ENCODE assay signal across 18 cellular contexts in genomic region chr14:53444677-53445312, GRCh38.
DNase-seq lines count a peak whose midpoint lies in the region; ATAC-seq, FAIRE-seq and TF ChIP-seq lines count a peak whose summit lies in the region.
"Had no signal": no experiment of that assay in that cellular context is flagged by ENCODE, and none has a peak within 500 bp of the region (broad histone marks: within the 10 kb centered on the region; RNA-seq: fewer than 3 reads in every experiment).

No MANE protein-coding gene starts in this region.

- no peaks in the 10 kb centered on the region for H3K27me3 ChIP-seq in mammary epithelial cell (ENCODE audit: insufficient read depth, low read length)
- H3K27me3 ChIP-seq in IMR-90 (ENCODE audit: control insufficient read depth, insufficient read depth, low read length), result no peaks in the 10 kb centered on the region
- H3K27me3 ChIP-seq in bronchial epithelial cell (ENCODE audit: control insufficient read depth, insufficient read depth, low read length), result no peaks in the 10 kb centered on the region
- H3K27me3 ChIP-seq: BLaER1 treated with 17β-estradiol and CSF1 and Interleukin-3, amounts not matched to agents 10 nM and 100 nM had no signal

- BruUV-seq in mammary epithelial cell (replicated peaks; lab: Mats Ljungman, UMichigan) (no TSS peak), MCF 10A (replicated peaks; lab: Mats Ljungman, UMichigan) (no TSS peak), IMR-90 (replicated peaks; lab: Mats Ljungman, UMichigan) (no TSS peak)

- H4K8ac ChIP-seq in IMR-90 (ENCODE audit: low read depth in 2 of 2, low read length in 2 of 2), result no peak overlapping the region

- H3K56ac ChIP-seq in IMR-90 (ENCODE audit: extremely low read depth, insufficient read depth, low read length), result no peak overlapping the region

- H3K4me2 ChIP-seq in mammary epithelial cell (ENCODE audit: insufficient read depth, low read depth, low read length), result no peak overlapping the region
- H3K4me2 ChIP-seq in IMR-90 (ENCODE audit: low read depth, low read length), result no peak overlapping the region
- H3K4me2 ChIP-seq: BLaER1 treated with 17β-estradiol and CSF1 and Interleukin-3, amounts not matched to agents 10 nM and 100 nM had no signal

- TF ChIP-seq RAD21 in IMR-90 (IDR thresholded peaks at IDR 0.05; ENCODE audit: low read length), result no peak

- TF ChIP-seq CTCF in mammary epithelial cell (conservative IDR thresholded peaks at IDR 0.05 in 1 of 2, IDR thresholded peaks at IDR 0.05 in 1 of 2; ENCODE audit: extremely low read depth in 1 of 2, insufficient read depth in 1 of 2, low read depth in 1 of 2, low read length in 2 of 2) (no peak), MCF 10A (IDR thresholded peaks at IDR 0.05; ENCODE audit: unreplicated experiment) (no peak), IMR-90 (conservative IDR thresholded peaks at IDR 0.05; ENCODE audit: low read depth, low read length) (no peak), bronchial epithelial cell (IDR thresholded peaks at IDR 0.05; ENCODE audit: insufficient read depth, low read length, severe bottlenecking) (no peak)

- H3K27ac Mint-ChIP-seq in MCF 10A (ENCODE audit: low read depth, unreplicated experiment), result no peak overlapping the region
- H3K27ac Mint-ChIP-seq in T-cell, result no peak overlapping the region
- H3K27ac Mint-ChIP-seq: B cell; CD8-positive, alpha-beta T cell; H9 had no signal

- H3K4me1 Mint-ChIP-seq in MCF 10A (ENCODE audit: insufficient read depth, unreplicated experiment) (no peaks in the 10 kb centered on the region), T-cell (no peaks in the 10 kb centered on the region)
- H3K4me1 Mint-ChIP-seq: B cell had no signal

- FAIRE-seq in bronchial epithelial cell (lab: Jason Lieb, UNC), result no peak
- FAIRE-seq: GM12878, GM19239, H1 had no signal

- no peak overlapping the region for H3K27ac ChIP-seq in mammary epithelial cell (ENCODE audit: insufficient read depth, low read depth, low read length)
- H3K27ac ChIP-seq in IMR-90 (ENCODE audit: insufficient read depth, low read length), result no peak overlapping the region
- H3K27ac ChIP-seq: BLaER1 treated with 17β-estradiol and CSF1 and Interleukin-3, amounts not matched to agents 10 nM and 100 nM had no signal

- no peak for TF ChIP-seq POLR2A in IMR-90 (IDR thresholded peaks at IDR 0.05; ENCODE audit: low read depth, low read length)

- H2BK20ac ChIP-seq in IMR-90 (ENCODE audit: low read depth, low read length), result no peak overlapping the region

- H3K4me3 Mint-ChIP-seq in MCF 10A (ENCODE audit: unreplicated experiment), result no peak overlapping the region
- no peak overlapping the region for H3K4me3 Mint-ChIP-seq in T-cell
- H3K4me3 Mint-ChIP-seq: B cell; CD8-positive, alpha-beta T cell; H9 had no signal

- H3K36me3 ChIP-seq in mammary epithelial cell (ENCODE audit: insufficient read depth, low read length), result no peaks in the 10 kb centered on the region
- H3K36me3 ChIP-seq in IMR-90 (ENCODE audit: control insufficient read depth, insufficient read depth, low read length), result no peaks in the 10 kb centered on the region
- H3K36me3 ChIP-seq in bronchial epithelial cell (ENCODE audit: control insufficient read depth, insufficient read depth, low read length), result no peaks in the 10 kb centered on the region
- H3K36me3 ChIP-seq: BLaER1 treated with 17β-estradiol and CSF1 and Interleukin-3, amounts not matched to agents 10 nM and 100 nM had no signal

- WGBS in mammary epithelial cell (ENCODE audit: low coverage, missing lambda C conversion rate), result 79% methylated on average over 5 of the region's 5 CpGs
- WGBS in IMR-90 (ENCODE audit: extremely low coverage in 2 of 2, insufficient read length in 1 of 2), 2 experiments, result 89% methylated on average over 1 of the region's 5 CpGs; no CpG with 5 or more reads in 1 of the 2 experiments

- DNase-seq in mammary epithelial cell (peak; percentile 37), MCF 10A (ENCODE audit: unreplicated experiment) (no peak), IMR-90 (peak; percentile 13), bronchial epithelial cell (ENCODE audit: low read depth) (peak; percentile 41), left colon (no peak), T-cell (no peak)
- no peak for DNase-seq in activated T-cell treated with anti-CD3 and anti-CD28 coated beads, Interleukin-2, amount 50 U/mL, for 48 hours
- DNase-seq: 8988T; Calu3; CD8-positive, alpha-beta T cell; DMS79 treated with DMSO at 0.1 percent for 48 hours; H9 had no signal

- H4K20me1 ChIP-seq in mammary epithelial cell (ENCODE audit: insufficient read depth, low read length), result no peaks in the 10 kb centered on the region
- H4K20me1 ChIP-seq in IMR-90 (ENCODE audit: insufficient read depth, low read length), result no peaks in the 10 kb centered on the region
- H4K20me1 ChIP-seq: BLaER1 treated with 17β-estradiol and CSF1 and Interleukin-3, amounts not matched to agents 10 nM and 100 nM had no signal

- H2BK15ac ChIP-seq in IMR-90 (ENCODE audit: low read depth, low read length), result no peak overlapping the region

- dilution Hi-C loops in mammary epithelial cell (cut with HindIII; ENCODE audit: low sequenced_read_pairs) (no loop called here), IMR-90 (cut with HindIII; ENCODE audit: low sequenced_read_pairs, unreplicated experiment) (no loop called here)

- peaks cover 3% of the 10 kb centered on the region; the same call in 1 of the 2 replicates for H3K9me1 ChIP-seq in IMR-90 (ENCODE audit: insufficient read depth, low read length)

- H3K79me2 ChIP-seq in mammary epithelial cell (ENCODE audit: insufficient read depth, low read length), result no peaks in the 10 kb centered on the region

- no peak overlapping the region for H2AK5ac ChIP-seq in IMR-90 (ENCODE audit: low read depth, low read length)

- in situ Hi-C loops in mammary epithelial cell (cut with MboI; ENCODE audit: low sequenced_read_pairs in 2 of 2) (loop anchor here (25.0 kb wide), 1 partner anchor 893 kb away; no protein-coding TSS in a partner anchor), IMR-90 (cut with MboI; ENCODE audit: low sequenced_read_pairs) (loop anchor here (25.0 kb wide), 1 partner anchor 893 kb away; no protein-coding TSS in a partner anchor)

- H3K4me1 ChIP-seq in mammary epithelial cell (ENCODE audit: insufficient read depth, low read length) (no peaks in the 10 kb centered on the region), IMR-90 (ENCODE audit: control insufficient read depth, insufficient read depth, low read length) (peaks cover 8% of the 10 kb centered on the region)

- CTCF ChIA-PET in mammary epithelial cell (lab: Charles Lee; ENCODE audit: low non-redundant PET), result no interaction called here
- CTCF ChIA-PET in MCF 10A (lab: Yijun Ruan, JAX), result no interaction called here
- CTCF ChIA-PET in IMR-90 (lab: Yijun Ruan, JAX), result no interaction called here
- CTCF ChIA-PET in T-cell (lab: Charles Lee), result interaction anchor here in 1 of 2 donors (0.6 kb wide), 1 partner anchor 35 kb away, joined by 3 read pairs; no protein-coding TSS in a partner anchor

- H3K9me3 Mint-ChIP-seq in MCF 10A (ENCODE audit: unreplicated experiment) (no peaks in the 10 kb centered on the region), T-cell (peaks cover 0 to 9% (median 3%) of the 10 kb centered on the region in 3 donors)
- H3K9me3 Mint-ChIP-seq: CD8-positive, alpha-beta T cell; H9 had no signal

- no peak overlapping the region for H3K14ac ChIP-seq in IMR-90 (replicated peaks; ENCODE audit: low read depth, low read length)

- H2AK9ac ChIP-seq in IMR-90 (replicated peaks; ENCODE audit: low read depth, low read length, poor library complexity), result no peak overlapping the region

- H4K91ac ChIP-seq in IMR-90 (ENCODE audit: insufficient read depth, low read depth, low read length), result no peak overlapping the region

- H3K23ac ChIP-seq in IMR-90 (ENCODE audit: low read depth, low read length), result no peak overlapping the region

- H2BK5ac ChIP-seq in IMR-90 (ENCODE audit: low read depth, low read length, poor library complexity, severe bottlenecking), result no peak overlapping the region

- intact Hi-C loops in mammary epithelial cell (cut with micrococcal nuclease) (no loop called here), MCF 10A (cut with micrococcal nuclease) (no loop called here), IMR-90 (cut with micrococcal nuclease) (no loop called here), left colon (cut with DNase I, micrococcal nuclease) (no loop called here)

- POLR2A ChIA-PET in MCF 10A (lab: Yijun Ruan, JAX) (interaction anchor here (0.5 to 0.7 kb wide), 2 partner anchors 9 to 109 kb away, joined by 3 read pairs; no protein-coding TSS in a partner anchor), IMR-90 (lab: Charles Lee; ENCODE audit: unreplicated experiment) (interaction anchor here (0.5 kb wide), 1 partner anchor 503 kb away, joined by 3 read pairs; no protein-coding TSS in a partner anchor), T-cell (lab: Charles Lee) (no interaction called here)

- no peak overlapping the region; the same call in 1 of the 2 replicates for H4K5ac ChIP-seq in IMR-90 (ENCODE audit: low read depth, low read length)

- no peaks in the 10 kb centered on the region for H3K36me3 Mint-ChIP-seq in MCF 10A (ENCODE audit: insufficient read depth, unreplicated experiment)
- peaks cover 3% of the 10 kb centered on the region for H3K36me3 Mint-ChIP-seq in T-cell
- H3K36me3 Mint-ChIP-seq: CD8-positive, alpha-beta T cell had no signal

- H3K79me1 ChIP-seq in IMR-90 (ENCODE audit: low read depth in 1 of 2, low read length in 2 of 2), result no peaks in the 10 kb centered on the region

- peak overlapping the region; percentile 53; the same call in 1 of the 2 replicates for H3K18ac ChIP-seq in IMR-90 (ENCODE audit: low read depth, low read length)

- no peak overlapping the region for H2BK120ac ChIP-seq in IMR-90 (ENCODE audit: low read depth, low read length)

- H3K4me3 ChIP-seq in mammary epithelial cell (replicated peaks in 1 of 3; ENCODE audit: insufficient read depth in 1 of 3, low read depth in 2 of 3, low read length in 3 of 3) (no peak overlapping the region), IMR-90 (ENCODE audit: insufficient read depth, low read depth, low read length) (no peak overlapping the region), bronchial epithelial cell (ENCODE audit: low read depth, low read length) (no peak overlapping the region)
- H3K4me3 ChIP-seq: BLaER1 treated with 17β-estradiol and CSF1 and Interleukin-3, amounts not matched to agents 10 nM and 100 nM; GM12878 had no signal

- H3K9me3 ChIP-seq in mammary epithelial cell (replicated peaks; ENCODE audit: insufficient read depth, low read length) (no peaks in the 10 kb centered on the region), IMR-90 (ENCODE audit: control insufficient read depth, insufficient read depth, low read length) (no peaks in the 10 kb centered on the region; the same call in 1 of the 2 replicates)

- H3K27me3 Mint-ChIP-seq in MCF 10A (ENCODE audit: insufficient read depth, unreplicated experiment), result no peaks in the 10 kb centered on the region
- peaks cover 0 to 12% of the 10 kb centered on the region in 2 donors for H3K27me3 Mint-ChIP-seq in T-cell

- H3K9ac ChIP-seq in mammary epithelial cell (ENCODE audit: insufficient read depth, low read length) (no peak overlapping the region), IMR-90 (ENCODE audit: low read depth, low read length) (no peak overlapping the region)
- H3K9ac ChIP-seq: BLaER1 treated with 17β-estradiol and CSF1 and Interleukin-3, amounts not matched to agents 10 nM and 100 nM had no signal

- H3K4ac ChIP-seq in IMR-90 (ENCODE audit: low read depth, low read length), result no peak overlapping the region

- H2AFZ ChIP-seq in mammary epithelial cell (ENCODE audit: low read depth, low read length) (no peak overlapping the region), IMR-90 (replicated peaks; ENCODE audit: low read length, poor library complexity) (no peak overlapping the region)

- ATAC-seq in IMR-90 (ENCODE audit: low read depth) (no peak), left colon (peak; percentile 41), T-cell (replicated peaks in 1 of 4) (no peak), GM18519 (IDR thresholded peaks at IDR 0.05; ENCODE audit: low FRiP score, unreplicated experiment) (no peak)
- ATAC-seq: CD8-positive, alpha-beta T cell; GM12878 had no signal

Comparison
In these comparisons a context has a peak if more than half of its experiments do, and no peak if none do; other contexts are left out.
1. DNase-seq: peak in mammary epithelial cell (single experiment), IMR-90 (single experiment) and bronchial epithelial cell (single experiment); none in MCF 10A (single experiment), left colon (0 of 2), activated T-cell treated with anti-CD3 and anti-CD28 coated beads, Interleukin-2, amount 50 U/mL, for 48 hours (0 of 2) and T-cell (0 of 34).
2. POLR2A ChIA-PET loops: an anchor here in MCF 10A (0.5 to 0.7 kb wide) and IMR-90 (0.5 kb wide); none called in T-cell.